In genomic region chr1:62436466-62437272, GRCh38 we compare ENCODE assay signal across 8 cellular contexts. TPM values are rescaled to one million over a fixed set of nuclear protein-coding genes. Genes with fewer than 3 reads are reported as not detected.
DNase-seq lines count a peak whose midpoint lies in the region; ATAC-seq and TF ChIP-seq lines count a peak whose summit lies in the region.

Gene USP1, plus strand, starts transcription at chr1:62437049. Its CDS starts 2,819 bp downstream, at chr1:62439868.

- H3K79me2 ChIP-seq in DOHH2 (ENCODE audit: control insufficient read depth, low read length) (peaks cover 64% of the 10 kb centered on the region), fibroblast of lung (ENCODE audit: control insufficient read depth, insufficient read depth, low read length) (peaks cover 46% of the 10 kb centered on the region)

- peak within 1 kb of the TSS; percentile 98 for H2AFZ ChIP-seq in fibroblast of lung (ENCODE audit: low read length)

- H3K27ac Mint-ChIP-seq in activated T-helper 17 cell treated with anti-CD3 and anti-CD28 coated beads, Interleukin-2, amount 50 U/mL, for 72 hours, result peak within 1 kb of the TSS; percentile 95
- peak within 1 kb of the TSS; percentile 99 to 100 (median 100) for H3K27ac Mint-ChIP-seq in naive thymus-derived CD8-positive, alpha-beta T cell

- H3K27ac ChIP-seq in DOHH2 (ENCODE audit: low read depth, low read length) (peak within 1 kb of the TSS; percentile 91), RWPE1 (peak within 1 kb of the TSS; percentile 100), fibroblast of lung (ENCODE audit: insufficient read depth, low read length) (peak within 1 kb of the TSS; percentile 99)

- H3K4me3 ChIP-seq in DOHH2 (ENCODE audit: low read length) (peak within 1 kb of the TSS; percentile 98), LNCaP clone FGC (ENCODE audit: low read depth, low read length) (peak within 1 kb of the TSS; percentile 97), fibroblast of lung (replicated peaks in 1 of 4; ENCODE audit: control extremely low read depth in 1 of 4, insufficient read depth in 1 of 4, low read depth in 3 of 4, low read length in 4 of 4) (peak within 1 kb of the TSS; percentile 88 to 98 (median 90))

- H3K36me3 ChIP-seq in DOHH2 (ENCODE audit: control insufficient read depth, low read length), result peaks cover 56% of the 10 kb centered on the region
- no peaks in the 10 kb centered on the region for H3K36me3 ChIP-seq in fibroblast of lung (ENCODE audit: control insufficient read depth, insufficient read depth, low read length)

- peaks cover 54% of the 10 kb centered on the region for H3K36me3 Mint-ChIP-seq in activated T-helper 17 cell treated with anti-CD3 and anti-CD28 coated beads, Interleukin-2, amount 50 U/mL, for 72 hours (ENCODE audit: low read depth)
- H3K36me3 Mint-ChIP-seq in naive thymus-derived CD8-positive, alpha-beta T cell, result peaks cover 0 to 13% (median 0%) of the 10 kb centered on the region in 3 donors

- H4K20me1 ChIP-seq in DOHH2 (ENCODE audit: control insufficient read depth, insufficient read depth, low read depth, low read length), result peaks cover 30% of the 10 kb centered on the region
- no peaks in the 10 kb centered on the region for H4K20me1 ChIP-seq in fibroblast of lung (ENCODE audit: control insufficient read depth, extremely low read depth, insufficient read depth, low read length)

- POLR2A ChIA-PET in RWPE1 (lab: Yijun Ruan, JAX; ENCODE audit: low non-redundant PET), result interaction anchor here (0.6 to 0.9 kb wide), 3 partner anchors 13 to 1246 kb away, joined by 3 to 4 read pairs (median 3); no protein-coding TSS in a partner anchor
- POLR2A ChIA-PET in naive thymus-derived CD8-positive, alpha-beta T cell (lab: Charles Lee), result interaction anchor here (0.5 to 1.9 kb wide), 15 partner anchors 9 to 1359 kb away, joined by 3 to 9 read pairs (median 4); partner anchors contain the start of genes ATG4C, DOCK7 and NFIA

- peak within 1 kb of the TSS; percentile 95 for H3K4me3 Mint-ChIP-seq in activated T-helper 17 cell treated with anti-CD3 and anti-CD28 coated beads, Interleukin-2, amount 50 U/mL, for 72 hours
- H3K4me3 Mint-ChIP-seq in naive thymus-derived CD8-positive, alpha-beta T cell, result peak within 1 kb of the TSS; percentile 74 to 98 (median 97)

- CTCF ChIA-PET in RWPE1 (lab: Yijun Ruan, JAX), result interaction anchor here (0.7 to 1.9 kb wide), 3 partner anchors 72 to 261 kb away, joined by 3 to 11 read pairs (median 3); no protein-coding TSS in a partner anchor

- H3K27me3 Mint-ChIP-seq in activated T-helper 17 cell treated with anti-CD3 and anti-CD28 coated beads, Interleukin-2, amount 50 U/mL, for 72 hours, result no peaks in the 10 kb centered on the region
- no peaks in the 10 kb centered on the region for H3K27me3 Mint-ChIP-seq in naive thymus-derived CD8-positive, alpha-beta T cell

- H3K27me3 ChIP-seq in DOHH2 (ENCODE audit: control insufficient read depth, low read length), result no peaks in the 10 kb centered on the region
- H3K27me3 ChIP-seq in fibroblast of lung (ENCODE audit: control insufficient read depth, insufficient read depth, low read length), result no peaks in the 10 kb centered on the region

- TF ChIP-seq CTCF in DOHH2 (IDR thresholded peaks at IDR 0.05; ENCODE audit: low read depth, low read length, poor library complexity, severe bottlenecking) (no peak), LNCaP clone FGC (IDR thresholded peaks at IDR 0.05; ENCODE audit: control insufficient read depth, extremely low read depth, insufficient read depth) (no peak), RWPE1 (conservative IDR thresholded peaks at IDR 0.05; ENCODE audit: low read depth) (no peak), fibroblast of lung (conservative IDR thresholded peaks at IDR 0.05 in 1 of 2, IDR thresholded peaks at IDR 0.05 in 1 of 2; ENCODE audit: low read depth in 1 of 2, low read length in 2 of 2) (no peak)

- peaks cover 3% of the 10 kb centered on the region for H3K9me3 Mint-ChIP-seq in activated T-helper 17 cell treated with anti-CD3 and anti-CD28 coated beads, Interleukin-2, amount 50 U/mL, for 72 hours
- H3K9me3 Mint-ChIP-seq in naive thymus-derived CD8-positive, alpha-beta T cell, result peaks cover 0 to 9% (median 0%) of the 10 kb centered on the region in 9 donors

- no peaks in the 10 kb centered on the region for H3K9me2 ChIP-seq in DOHH2 (replicated peaks; ENCODE audit: control insufficient read depth, low read length)

- H3K9me3 ChIP-seq in DOHH2 (ENCODE audit: control insufficient read depth, insufficient read depth, low read length) (no peaks in the 10 kb centered on the region), fibroblast of lung (ENCODE audit: control insufficient read depth, insufficient read depth, low read depth, low read length) (no peaks in the 10 kb centered on the region)

- DNase-seq in GOT3 (lab: John Stamatoyannopoulos, UW), result peak; percentile 99
- DNase-seq in LNCaP clone FGC (ENCODE audit: low read depth), result peak; percentile 99
- peak; percentile 97 for DNase-seq in RWPE1 (ENCODE audit: low spot score)
- DNase-seq in fibroblast of lung (ENCODE audit: low read depth in 2 of 2), result peak; percentile 100
- DNase-seq in naive thymus-derived CD8-positive, alpha-beta T cell, result peak; percentile 89 to 100 (median 99)
- DNase-seq in stimulated activated naive CD4-positive, alpha-beta T cell (lab: John Stamatoyannopoulos, UW), result peak; percentile 98 to 100 (median 100)

- peak; percentile 89 for ATAC-seq in activated T-helper 17 cell treated with anti-CD3 and anti-CD28 coated beads, Interleukin-2, amount 50 U/mL, for 72 hours (replicated peaks)
- peak; percentile 81 to 82 for ATAC-seq in naive thymus-derived CD8-positive, alpha-beta T cell

- H3K9ac ChIP-seq in fibroblast of lung (ENCODE audit: insufficient read depth, low read length), result peak within 1 kb of the TSS; percentile 100

- peaks cover 10% of the 10 kb centered on the region; the same call in 1 of the 2 replicates for H3F3A ChIP-seq in DOHH2 (ENCODE audit: control insufficient read depth, insufficient read depth)

- peaks cover 33% of the 10 kb centered on the region for H3K4me1 ChIP-seq in DOHH2 (ENCODE audit: control insufficient read depth, low read length)
- no peaks in the 10 kb centered on the region for H3K4me1 ChIP-seq in fibroblast of lung (ENCODE audit: control insufficient read depth, extremely low read depth, insufficient read depth, low read length)

- peak within 1 kb of the TSS; percentile 79 for H3K4me2 ChIP-seq in DOHH2 (ENCODE audit: low read length)
- peak within 1 kb of the TSS; percentile 100 for H3K4me2 ChIP-seq in fibroblast of lung (ENCODE audit: extremely low read depth, insufficient read depth, low read length)

- H3K4me1 Mint-ChIP-seq in activated T-helper 17 cell treated with anti-CD3 and anti-CD28 coated beads, Interleukin-2, amount 50 U/mL, for 72 hours, result peaks cover 14% of the 10 kb centered on the region
- H3K4me1 Mint-ChIP-seq in naive thymus-derived CD8-positive, alpha-beta T cell, result peaks cover 17 to 56% (median 37%) of the 10 kb centered on the region in 4 donors

RNA-seq across cellular contexts. Expression of gene USP1, which starts in this region (rescaled TPM):
- total RNA-seq in activated T-helper 17 cell treated with anti-CD3 and anti-CD28 coated beads, Interleukin-2, amount 50 U/mL, for 72 hours, result 10 to 100 TPM; 44.7 to 62.1 TPM
- 19.5 and 20.0 TPM in 2 replicates for total RNA-seq in fibroblast of lung
- 17.3 and 21.1 TPM in 2 replicates for polyA plus RNA-seq in fibroblast of lung
- polyA plus RNA-seq in fibroblast of lung (2012), result 16.6 and 22.2 TPM in 2 replicates
- polyA minus RNA-seq in fibroblast of lung (ENCODE audit: low replicate concordance), result 0.85 and 0.86 TPM in 2 replicates
- 10 to 100 TPM; 37.5 to 39.1 TPM for total RNA-seq in naive thymus-derived CD8-positive, alpha-beta T cell
- polyA plus RNA-seq in naive thymus-derived CD8-positive, alpha-beta T cell, result 10 to 100 TPM; 22.2 to 25.5 (median 24.6) TPM

Comparison
In these comparisons a context has a peak if more than half of its experiments do, and no peak if none do; other contexts are left out.
1. Peak in every context shown above with its lines: DNase-seq, ATAC-seq, H3K4me3 ChIP-seq and H3K27ac ChIP-seq.